10 cellular contexts compared by ENCODE assay signal in the genomic region with DNA sequence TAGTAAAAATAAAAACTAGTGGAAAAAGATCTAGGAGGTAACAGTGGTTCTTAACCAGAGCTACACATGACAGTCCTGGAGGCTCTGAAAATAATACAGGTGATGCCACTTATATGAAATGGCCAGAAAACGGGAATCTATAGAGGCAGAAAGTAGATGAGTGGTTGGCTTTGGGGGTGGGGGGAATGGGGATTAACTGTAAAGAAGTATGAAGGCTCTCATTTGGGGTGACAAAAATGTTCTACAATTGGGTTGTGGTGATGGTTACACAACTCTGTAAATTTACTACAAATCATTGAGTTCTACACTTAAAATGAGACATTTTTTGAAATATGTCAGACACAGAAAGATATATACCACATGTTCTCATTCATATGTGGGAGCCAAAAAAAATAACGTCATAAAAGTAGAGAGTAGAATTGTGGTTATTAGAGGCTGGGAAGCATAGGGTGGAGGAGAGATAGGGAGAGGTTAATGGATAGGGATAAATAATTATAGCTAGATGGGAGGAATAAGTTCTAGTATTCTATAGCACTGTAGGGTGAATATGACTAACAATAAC. TPM values are rescaled to one million over a fixed set of nuclear protein-coding genes. Genes with fewer than 3 reads are reported as not detected.
DNase-seq lines count a peak whose midpoint lies in the region; ATAC-seq and TF ChIP-seq lines count a peak whose summit lies in the region.
"Had no signal": no experiment of that assay in that cellular context is flagged by ENCODE, and none has a peak within 500 bp of the region (broad histone marks: within the 10 kb centered on the region; RNA-seq: fewer than 3 reads in every experiment).

No MANE protein-coding gene starts in this region.

- peaks cover 0 to 8% (median 0%) of the 10 kb centered on the region in 5 donors for H3K36me3 Mint-ChIP-seq in naive thymus-derived CD4-positive, alpha-beta T cell

- H3K9me3 Mint-ChIP-seq in naive thymus-derived CD4-positive, alpha-beta T cell: no peaks in the 10 kb centered on the region

- H3K36me3 ChIP-seq in heart left ventricle (no peaks in the 10 kb centered on the region), upper lobe of left lung (no peaks in the 10 kb centered on the region)
- no peaks in the 10 kb centered on the region for H3K36me3 ChIP-seq in naive thymus-derived CD4-positive, alpha-beta T cell (ENCODE audit: control insufficient read depth in 2 of 3, insufficient read depth in 3 of 3, low read length in 3 of 3)

- DNase-seq in heart left ventricle: no peak
- DNase-seq in right cardiac atrium: no peak
- peak; percentile 19 for DNase-seq in choroid plexus epithelial cell (ENCODE audit: low read depth)
- no peak for DNase-seq in naive thymus-derived CD4-positive, alpha-beta T cell
- no peak for DNase-seq in upper lobe of left lung
- DNase-seq in NCI-H2171 (lab: John Stamatoyannopoulos, UW): no peak
- no peak for DNase-seq in NCI-H2227 (lab: John Stamatoyannopoulos, UW; ENCODE audit: unreplicated experiment)
- DNase-seq: central memory CD4-positive, alpha-beta T cell; occipital lobe had no signal

- H3K27me3 Mint-ChIP-seq in naive thymus-derived CD4-positive, alpha-beta T cell: no peaks in the 10 kb centered on the region

- TF ChIP-seq EP300 in upper lobe of left lung (IDR thresholded peaks at IDR 0.05): no peak

- POLR2A ChIA-PET in naive thymus-derived CD4-positive, alpha-beta T cell (lab: Charles Lee): interaction anchor here (2.4 kb wide), 1 partner anchor 60 kb away, joined by 5 read pairs; no protein-coding TSS in a partner anchor

- H3K4me3 ChIP-seq in heart left ventricle (no peak overlapping the region), right cardiac atrium (ENCODE audit: low read length) (no peak overlapping the region), choroid plexus epithelial cell (ENCODE audit: low read depth, low read length) (no peak overlapping the region), upper lobe of left lung (no peak overlapping the region)
- H3K4me3 ChIP-seq in naive thymus-derived CD4-positive, alpha-beta T cell (ENCODE audit: low read length): no peak overlapping the region

- H3K9me3 ChIP-seq in heart left ventricle: no peaks in the 10 kb centered on the region
- H3K9me3 ChIP-seq in right cardiac atrium (ENCODE audit: control insufficient read depth, low read length): no peaks in the 10 kb centered on the region
- H3K9me3 ChIP-seq in naive thymus-derived CD4-positive, alpha-beta T cell (ENCODE audit: control insufficient read depth in 2 of 3, low read length in 3 of 3): no peaks in the 10 kb centered on the region
- H3K9me3 ChIP-seq in upper lobe of left lung: no peaks in the 10 kb centered on the region

- TF ChIP-seq CTCF in heart left ventricle (IDR thresholded peaks at IDR 0.05): no peak
- no peak for TF ChIP-seq CTCF in choroid plexus epithelial cell (conservative IDR thresholded peaks at IDR 0.05; ENCODE audit: low read depth, low read length)
- TF ChIP-seq CTCF in upper lobe of left lung (IDR thresholded peaks at IDR 0.05): no peak

- 54 to 64% (median 60%) methylated on average over 2 of the region's 2 CpGs for WGBS in heart left ventricle, 4 donors
- WGBS in right cardiac atrium: 61% methylated on average over 2 of the region's 2 CpGs
- 74 to 86% methylated on average over 2 of the region's 2 CpGs for WGBS in upper lobe of left lung, 2 donors

- CTCF ChIA-PET in naive thymus-derived CD4-positive, alpha-beta T cell (lab: Charles Lee): no interaction called here

- no peaks in the 10 kb centered on the region for H3K27me3 ChIP-seq in heart left ventricle
- no peaks in the 10 kb centered on the region for H3K27me3 ChIP-seq in right cardiac atrium (ENCODE audit: control insufficient read depth, insufficient read depth)
- no peaks in the 10 kb centered on the region for H3K27me3 ChIP-seq in naive thymus-derived CD4-positive, alpha-beta T cell (ENCODE audit: control insufficient read depth in 2 of 2, insufficient read depth in 2 of 2, low read length in 2 of 2)
- no peaks in the 10 kb centered on the region for H3K27me3 ChIP-seq in upper lobe of left lung

- peaks cover 36 to 100% (median 94%) of the 10 kb centered on the region in 12 donors for H3K4me1 ChIP-seq in heart left ventricle
- peaks cover 37% of the 10 kb centered on the region for H3K4me1 ChIP-seq in right cardiac atrium (ENCODE audit: control insufficient read depth, insufficient read depth, low read length)
- peaks cover 3 to 10% of the 10 kb centered on the region in 2 donors for H3K4me1 ChIP-seq in naive thymus-derived CD4-positive, alpha-beta T cell (ENCODE audit: control insufficient read depth in 2 of 2, insufficient read depth in 2 of 2, low read length in 2 of 2)
- peaks cover 46 to 72% (median 65%) of the 10 kb centered on the region in 4 donors for H3K4me1 ChIP-seq in upper lobe of left lung

- peaks cover 47 to 93% (median 81%) of the 10 kb centered on the region in 7 donors for H3K4me1 Mint-ChIP-seq in naive thymus-derived CD4-positive, alpha-beta T cell

- H3K4me3 Mint-ChIP-seq in naive thymus-derived CD4-positive, alpha-beta T cell: peak overlapping the region in 3 of 10 donors; percentile 0 to 24 (median 6)

- no peak for TF ChIP-seq POLR2A in heart left ventricle (IDR thresholded peaks at IDR 0.05)
- TF ChIP-seq POLR2A in upper lobe of left lung (IDR thresholded peaks at IDR 0.05): no peak

- peak overlapping the region; percentile 65 to 90 (median 84) for H3K27ac ChIP-seq in heart left ventricle
- H3K27ac ChIP-seq in right cardiac atrium (ENCODE audit: low read length): no peak overlapping the region
- no peak overlapping the region for H3K27ac ChIP-seq in naive thymus-derived CD4-positive, alpha-beta T cell (ENCODE audit: low read depth, low read length)
- peak overlapping the region in 3 of 4 donors; percentile 51 to 68 (median 64) for H3K27ac ChIP-seq in upper lobe of left lung

- H3K27ac Mint-ChIP-seq in naive thymus-derived CD4-positive, alpha-beta T cell: peak overlapping the region in 8 of 9 donors; percentile 7 to 83 (median 46)

- intact Hi-C loops in heart left ventricle (cut with DNase I) (loop anchor here in 4 of 10 donors (2.0 to 5.0 kb wide), 4 partner anchors 25 to 63 kb away; a partner anchor contains a TSS), right cardiac atrium (cut with DNase I) (no loop called here)
- intact Hi-C loops in naive thymus-derived CD4-positive, alpha-beta T cell (cut with micrococcal nuclease): loop anchor here in 1 of 2 donors (10.0 kb wide), 1 partner anchor 235 kb away; no protein-coding TSS in a partner anchor

- ATAC-seq in heart left ventricle (no peak), right cardiac atrium (no peak), upper lobe of left lung (ENCODE audit: low FRiP score in 2 of 2) (no peak), HG03139 (IDR thresholded peaks at IDR 0.05; ENCODE audit: unreplicated experiment) (no peak)
- no peak for ATAC-seq in naive thymus-derived CD4-positive, alpha-beta T cell

RNA-seq across cellular contexts. Expression of a gene that starts 25.7 kb away (rescaled TPM):
- total RNA-seq in heart left ventricle (100 to 1,000 TPM in 1 of 9 donors, 10 to 100 TPM in 8; 26.3 to 105 (median 70.4) TPM), right cardiac atrium (10 to 100 TPM; 45.4 to 58.2 (median 52.6) TPM), upper lobe of left lung (10 to 100 TPM; 45.1 to 86.6 (median 54.6) TPM)
- polyA plus RNA-seq in heart left ventricle (10 to 100 TPM; 35.1 to 38.2 TPM), right cardiac atrium (33.5 TPM)
- 10 to 100 TPM; 58.8 to 92.7 (median 70.6) TPM for total RNA-seq in naive thymus-derived CD4-positive, alpha-beta T cell
- polyA plus RNA-seq in naive thymus-derived CD4-positive, alpha-beta T cell: 10 to 100 TPM; 26.3 to 45.6 TPM

Comparison
In these comparisons a context has a peak if more than half of its experiments do, and no peak if none do; other contexts are left out.
1. H3K27ac ChIP-seq: peak in heart left ventricle (12 of 12) and upper lobe of left lung (3 of 4); none in right cardiac atrium (single experiment) and naive thymus-derived CD4-positive, alpha-beta T cell (single experiment).